Comparison of ENCODE assay signal across 10 cellular contexts in the genomic region with DNA sequence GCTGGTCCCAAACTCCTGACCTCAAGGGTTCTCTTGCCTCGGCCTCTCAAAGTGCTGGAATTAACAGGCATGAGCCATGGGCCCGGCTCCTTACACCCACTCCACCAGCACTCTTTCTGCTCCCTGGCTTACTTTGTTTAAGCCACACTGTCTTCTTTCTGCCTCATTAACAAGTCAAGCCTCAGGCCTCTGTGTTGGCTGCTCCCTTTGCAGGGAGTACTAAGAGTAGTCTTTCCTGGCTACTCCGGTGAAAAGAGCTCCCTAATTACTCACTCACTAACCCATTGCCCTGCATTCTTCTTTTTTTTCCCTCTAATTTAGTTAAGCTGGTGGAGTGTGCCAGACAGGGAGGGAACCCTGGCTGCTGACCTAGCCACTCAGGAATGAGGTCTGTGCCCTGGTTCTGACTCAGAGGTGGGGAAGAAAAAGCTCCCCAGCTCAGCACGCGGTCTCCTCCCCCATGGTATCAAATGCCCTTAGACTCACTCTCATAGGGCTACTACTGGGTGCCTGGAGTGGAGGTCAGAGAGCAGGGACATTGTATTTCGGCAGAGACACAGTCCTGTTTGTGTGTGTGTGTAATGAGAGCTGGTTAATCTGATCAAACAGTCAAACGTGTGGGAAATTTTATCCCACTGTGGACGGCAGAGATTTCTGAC. TPM values are rescaled to one million over a fixed set of nuclear protein-coding genes. Genes with fewer than 3 reads are reported as not detected.
DNase-seq lines count a peak whose midpoint lies in the region; ATAC-seq and TF ChIP-seq lines count a peak whose summit lies in the region.
"Had no signal": no experiment of that assay in that cellular context is flagged by ENCODE, and none has a peak within 500 bp of the region (broad histone marks: within the 10 kb centered on the region; RNA-seq: fewer than 3 reads in every experiment).

No MANE protein-coding gene starts in this region.

- peak overlapping the region; percentile 69 for H3K27ac ChIP-seq in Panc1 (ENCODE audit: low read length)
- H3K27ac ChIP-seq in esophagus squamous epithelium = peak overlapping the region in 3 of 4 donors; percentile 61 to 73 (median 68)
- no peak overlapping the region for H3K27ac ChIP-seq in effector memory CD4-positive, alpha-beta T cell (ENCODE audit: insufficient read depth, low read length, poor library complexity, severe bottlenecking)
- H3K27ac ChIP-seq: 22Rv1 had no signal

- no peaks in the 10 kb centered on the region for H3K9me3 Mint-ChIP-seq in neural crest cell
- H3K9me3 Mint-ChIP-seq: activated B cell treated with CpG ODN at 0.5 μM for 24 hours had no signal

- H3K9me3 ChIP-seq in Panc1 (ENCODE audit: control insufficient read depth, insufficient read depth, low read depth, low read length) (no peaks in the 10 kb centered on the region), esophagus squamous epithelium (no peaks in the 10 kb centered on the region)
- no peaks in the 10 kb centered on the region for H3K9me3 ChIP-seq in effector memory CD4-positive, alpha-beta T cell (ENCODE audit: control insufficient read depth, low read length)

- peak; percentile 53 for DNase-seq in DMS 273 (lab: John Stamatoyannopoulos, UW; ENCODE audit: unreplicated experiment)
- DNase-seq in DMS 273 treated with DMSO at 0.1 percent for 48 hours (lab: John Stamatoyannopoulos, UW) = no peak
- DNase-seq in Panc1 (ENCODE audit: low read depth, low spot score) = peak; percentile 89
- DNase-seq in esophagus squamous epithelium (lab: John Stamatoyannopoulos, UW) = no peak
- no peak for DNase-seq in neural crest cell (ENCODE audit: low read depth, low spot score)
- DNase-seq in effector memory CD4-positive, alpha-beta T cell = no peak
- no peak for DNase-seq in SKM-1 treated with dmso at 0.1 percent for 144 hours (lab: John Stamatoyannopoulos, UW; ENCODE audit: unreplicated experiment)
- DNase-seq: activated B cell treated with CpG ODN at 0.5 μM for 24 hours had no signal

- H3K27me3 ChIP-seq in Panc1 (ENCODE audit: control insufficient read depth, insufficient read depth, low read length) (no peaks in the 10 kb centered on the region), esophagus squamous epithelium (no peaks in the 10 kb centered on the region)
- H3K27me3 ChIP-seq in effector memory CD4-positive, alpha-beta T cell (replicated peaks; ENCODE audit: control insufficient read depth, insufficient read depth, low read length, poor library complexity, severe bottlenecking) = no peaks in the 10 kb centered on the region

- H3K27me3 Mint-ChIP-seq in neural crest cell (ENCODE audit: low read depth) = no peaks in the 10 kb centered on the region
- H3K27me3 Mint-ChIP-seq: activated B cell treated with CpG ODN at 0.5 μM for 24 hours had no signal

- peak overlapping the region; percentile 57 for H3K27ac Mint-ChIP-seq in neural crest cell (ENCODE audit: unreplicated experiment)
- H3K27ac Mint-ChIP-seq: activated B cell treated with CpG ODN at 0.5 μM for 24 hours had no signal

- peak; percentile 98 for ATAC-seq in Panc1
- no peak for ATAC-seq in HG02642 (IDR thresholded peaks at IDR 0.05; ENCODE audit: poor library complexity, unreplicated experiment)

- no peaks in the 10 kb centered on the region for H3K36me3 Mint-ChIP-seq in neural crest cell (ENCODE audit: low read depth)

- in situ Hi-C loops in Panc1 (cut with HindIII; ENCODE audit: low pct_unique_long_range_greater_than_20kb, low sequenced_read_pairs) = no loop called here

- H3K36me3 ChIP-seq in Panc1 (ENCODE audit: control insufficient read depth, insufficient read depth, low read length) = no peaks in the 10 kb centered on the region
- H3K36me3 ChIP-seq in esophagus squamous epithelium = no peaks in the 10 kb centered on the region
- peaks cover 4% of the 10 kb centered on the region for H3K36me3 ChIP-seq in effector memory CD4-positive, alpha-beta T cell (ENCODE audit: control insufficient read depth, insufficient read depth, low read length)

- H3K4me1 ChIP-seq in Panc1 (ENCODE audit: control insufficient read depth, insufficient read depth, low read length) (peaks cover 10% of the 10 kb centered on the region), esophagus squamous epithelium (peaks cover 10 to 25% (median 17%) of the 10 kb centered on the region in 3 donors)
- H3K4me1 ChIP-seq in effector memory CD4-positive, alpha-beta T cell (ENCODE audit: control insufficient read depth, insufficient read depth, low read length, poor library complexity, severe bottlenecking) = peaks cover 21% of the 10 kb centered on the region

- intact Hi-C loops in Panc1 (cut with micrococcal nuclease; ENCODE audit: unreplicated experiment) = no loop called here
- intact Hi-C loops in esophagus squamous epithelium (cut with DNase I) = no loop called here

- H3K4me3 ChIP-seq in Panc1 (ENCODE audit: low read depth in 2 of 2, low read length in 2 of 2) = peak overlapping the region in 1 of 2 experiments; percentile 21; a peak in 1 of 4 replicates
- H3K4me3 ChIP-seq in esophagus squamous epithelium = no peak overlapping the region
- H3K4me3 ChIP-seq in effector memory CD4-positive, alpha-beta T cell (ENCODE audit: insufficient read depth, low read depth, low read length, poor library complexity, severe bottlenecking) = no peak overlapping the region

- CTCF ChIA-PET in Panc1 (lab: Charles Lee) = interaction anchor here (1.0 kb wide), 1 partner anchor 30 kb away, joined by 3 read pairs; no protein-coding TSS in a partner anchor

- 26 to 31% methylated on average over 6 to 8 of the region's 8 CpGs for WGBS in esophagus squamous epithelium, 2 donors

- no peak for TF ChIP-seq CTCF in Panc1 (IDR thresholded peaks at IDR 0.05)
- peak in 1 of 6 experiments; percentile 4 for TF ChIP-seq CTCF in esophagus squamous epithelium (IDR thresholded peaks at IDR 0.05)
- TF ChIP-seq CTCF in neural crest cell (conservative IDR thresholded peaks at IDR 0.05) = no peak

- H3K4me3 Mint-ChIP-seq in neural crest cell = no peak overlapping the region
- H3K4me3 Mint-ChIP-seq: activated B cell treated with CpG ODN at 0.5 μM for 24 hours had no signal

- BruUV-seq in Panc1 (replicated peaks; lab: Mats Ljungman, UMichigan) = no TSS peak

- peaks cover 15% of the 10 kb centered on the region for H3K4me1 Mint-ChIP-seq in neural crest cell

- POLR2A ChIA-PET in Panc1 (lab: Charles Lee) = no interaction called here

- no peak for TF ChIP-seq POLR2A in esophagus squamous epithelium (IDR thresholded peaks at IDR 0.05)

RNA-seq across cellular contexts. Expression of a gene that starts 19.8 kb away (rescaled TPM):
- 6.5 TPM for total RNA-seq in Panc1 (2021; ENCODE audit: unreplicated experiment)
- polyA plus RNA-seq in Panc1 (2012; ENCODE audit: insufficient read length) = 3.3 TPM
- total RNA-seq in esophagus squamous epithelium = 10 to 100 TPM in 2 of 4 donors, 1 to 10 TPM in 2; 1.7 to 26.7 (median 10.2) TPM
- 0.09 and 0.16 TPM in 2 replicates for total RNA-seq in neural crest cell

RNA-seq across cellular contexts. Expression of a gene that starts 24.9 kb away (rescaled TPM):
- total RNA-seq in Panc1 (2021; ENCODE audit: unreplicated experiment) (not detected), esophagus squamous epithelium (not detected), neural crest cell (not detected in 2 replicates)
- not detected for polyA plus RNA-seq in Panc1 (2012; ENCODE audit: insufficient read length)
- total RNA-seq: activated B cell treated with CpG ODN at 0.5 μM for 24 hours had no signal

RNA-seq across cellular contexts. Expression of a gene that starts 47.5 kb away (rescaled TPM):
- total RNA-seq in Panc1 (2021; ENCODE audit: unreplicated experiment) (0.39 TPM), esophagus squamous epithelium (1 to 10 TPM; 1.7 to 5.5 (median 3.3) TPM), neural crest cell (not detected in 2 replicates)
- not detected for polyA plus RNA-seq in Panc1 (2012; ENCODE audit: insufficient read length)

RNA-seq across cellular contexts. Expression of a gene that starts 53.2 kb away (rescaled TPM):
- 18.8 TPM for total RNA-seq in Panc1 (2021; ENCODE audit: unreplicated experiment)
- 3.4 TPM for polyA plus RNA-seq in Panc1 (2012; ENCODE audit: insufficient read length)
- under 1 TPM; 0.04 to 0.22 (median 0.15) TPM for total RNA-seq in esophagus squamous epithelium
- 30.9 and 33.8 TPM in 2 replicates for total RNA-seq in neural crest cell

Comparison
In these comparisons a context has a peak if more than half of its experiments do, and no peak if none do; other contexts are left out.
1. DNase-seq: peak in DMS 273 (single experiment) and Panc1 (single experiment); none in DMS 273 treated with DMSO at 0.1 percent for 48 hours (single experiment), esophagus squamous epithelium (single experiment), neural crest cell (single experiment), effector memory CD4-positive, alpha-beta T cell (0 of 3) and SKM-1 treated with dmso at 0.1 percent for 144 hours (single experiment).